Comparison of ENCODE assay signal across 8 cellular contexts in the genomic region with DNA sequence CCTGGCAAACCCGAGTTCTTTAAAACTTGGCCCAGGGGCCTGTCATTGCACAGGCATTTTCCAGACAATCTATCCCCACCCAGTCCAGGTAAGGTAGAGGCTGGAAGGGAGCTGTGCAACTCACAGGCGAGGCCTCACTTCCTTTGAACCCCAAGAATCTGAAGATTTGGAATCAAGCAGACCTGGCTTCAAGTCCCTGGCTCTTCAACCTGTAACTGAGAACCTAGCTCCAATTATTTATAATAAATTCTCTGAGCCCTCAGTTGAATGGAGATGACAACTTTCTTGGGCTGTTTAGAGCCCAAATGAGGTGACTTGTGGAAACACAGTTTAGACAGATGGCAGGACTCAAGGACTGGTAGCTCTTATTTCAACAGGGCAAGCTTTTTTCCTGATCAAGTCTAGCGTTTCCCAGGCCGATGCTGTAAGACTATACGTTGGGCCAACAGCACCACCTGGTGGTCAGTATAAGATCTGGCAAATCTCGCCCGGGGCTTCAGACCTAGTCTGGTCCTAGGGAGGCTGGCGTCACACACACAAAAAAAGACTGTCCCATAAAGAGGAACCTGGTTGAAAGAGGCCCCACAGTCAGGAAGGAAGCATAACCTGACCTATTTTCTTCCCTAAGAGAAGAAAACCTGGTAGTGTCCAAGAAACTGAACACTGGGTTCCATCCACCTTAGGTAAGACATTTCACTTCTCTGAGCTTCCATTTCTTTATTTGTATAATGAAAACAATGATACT.
DNase-seq lines count a peak whose midpoint lies in the region; ATAC-seq, FAIRE-seq and TF ChIP-seq lines count a peak whose summit lies in the region.

No MANE protein-coding gene starts in this region.

- no peak overlapping the region for H3K4me3 ChIP-seq in GM12864 (ENCODE audit: low read depth, low read length)
- H3K4me3 ChIP-seq in NB4 (ENCODE audit: low read depth, low read length): peak overlapping the region; percentile 17

- ATAC-seq in HG02588 (IDR thresholded peaks at IDR 0.05; ENCODE audit: unreplicated experiment): peak; percentile 84

- DNase-seq in GM12864 (ENCODE audit: low read depth) (peak; percentile 34), NB4 (ENCODE audit: low read depth) (peak; percentile 94), SK-N-DZ (ENCODE audit: low spot score) (peak; percentile 73), glomerular visceral epithelial cell (ENCODE audit: extremely low spot score) (peak; percentile 84), posterior cingulate gyrus (peak; percentile 56 to 95 (median 79)), urothelium cell line (ENCODE audit: low spot score) (peak; percentile 82)
- DNase-seq in activated naive CD4-positive, alpha-beta T cell treated with Interleukin-2 at 50 U/mL for 16 hours: peak; percentile 72

- no peak for FAIRE-seq in urothelium cell line (lab: Jason Lieb, UNC)

- TF ChIP-seq POLR2A in NB4 (IDR thresholded peaks at IDR 0.05; ENCODE audit: extremely low read depth, insufficient read length): no peak

- peak; percentile 76 for TF ChIP-seq CTCF in GM12864 (IDR thresholded peaks at IDR 0.05; ENCODE audit: low read depth, low read length, missing control alignments)
- TF ChIP-seq CTCF in NB4 (IDR thresholded peaks at IDR 0.05; ENCODE audit: low read depth, low read length): peak; percentile 67

- intact Hi-C loops in posterior cingulate gyrus (cut with DNase I): loop anchor here (1.0 kb wide), 1 partner anchor 123 kb away; no protein-coding TSS in a partner anchor

Comparison
In these comparisons a context has a peak if more than half of its experiments do, and no peak if none do; other contexts are left out.
1. DNase-seq: peak in every context shown above with its lines; median percentile 94 in NB4; 84 in glomerular visceral epithelial cell; 82 in urothelium cell line; 79 in posterior cingulate gyrus; 73 in SK-N-DZ; 72 in activated naive CD4-positive, alpha-beta T cell treated with Interleukin-2 at 50 U/mL for 16 hours; 34 in GM12864.